13 cellular contexts compared by ENCODE assay signal in genomic region chr15:76993114-76993715, GRCh38. TPM values are rescaled to one million over a fixed set of nuclear protein-coding genes. Genes with fewer than 3 reads are reported as not detected.
DNase-seq lines count a peak whose midpoint lies in the region; ATAC-seq and TF ChIP-seq lines count a peak whose summit lies in the region.
"Had no signal": no experiment of that assay in that cellular context is flagged by ENCODE, and none has a peak within 500 bp of the region (broad histone marks: within the 10 kb centered on the region; RNA-seq: fewer than 3 reads in every experiment).

No MANE protein-coding gene starts in this region.

- H3K4me1 ChIP-seq in CD8-positive, alpha-beta T cell (ENCODE audit: insufficient read depth, low read length) = peaks cover 51% of the 10 kb centered on the region
- H3K4me1 ChIP-seq in RWPE2 (ENCODE audit: insufficient read depth, poor library complexity, severe bottlenecking) (peaks cover 21% of the 10 kb centered on the region), sigmoid colon (peaks cover 0 to 27% (median 12%) of the 10 kb centered on the region in 4 donors)

- H3K27ac Mint-ChIP-seq in CD8-positive, alpha-beta T cell = peak overlapping the region; percentile 97
- peak overlapping the region; percentile 92 for H3K27ac Mint-ChIP-seq in central memory CD8-positive, alpha-beta T cell (ENCODE audit: low read depth)

- POLR2A ChIA-PET in CD8-positive, alpha-beta T cell (lab: Charles Lee) = interaction anchor here (0.6 to 2.9 kb wide), 6 partner anchors 10 to 64 kb away, joined by 3 to 21 read pairs (median 12); partner anchors contain the start of gene RCN2

- ATAC-seq in CD8-positive, alpha-beta T cell = no peak
- ATAC-seq in RWPE2 (ENCODE audit: low read depth) = no peak
- no peak for ATAC-seq in central memory CD8-positive, alpha-beta T cell (replicated peaks; ENCODE audit: extremely low read depth, poor library complexity, severe bottlenecking)

- TF ChIP-seq CTCF in CD8-positive, alpha-beta T cell (IDR thresholded peaks at IDR 0.05) = no peak
- TF ChIP-seq CTCF in RWPE2 (IDR thresholded peaks at IDR 0.05; ENCODE audit: poor library complexity, severe bottlenecking) = no peak
- TF ChIP-seq CTCF in sigmoid colon (IDR thresholded peaks at IDR 0.05) = no peak

- no peak overlapping the region for H3K4me3 ChIP-seq in CD8-positive, alpha-beta T cell (ENCODE audit: low read depth, low read length)
- no peak overlapping the region for H3K4me3 ChIP-seq in RWPE2 (ENCODE audit: severe bottlenecking)
- no peak overlapping the region for H3K4me3 ChIP-seq in sigmoid colon
- H3K4me3 ChIP-seq: mucosa of descending colon, vagina had no signal

- H3K36me3 ChIP-seq in CD8-positive, alpha-beta T cell (ENCODE audit: insufficient read depth, low read length) = no peaks in the 10 kb centered on the region
- H3K36me3 ChIP-seq in RWPE2 (ENCODE audit: low read depth) (no peaks in the 10 kb centered on the region), sigmoid colon (no peaks in the 10 kb centered on the region)
- H3K36me3 ChIP-seq: vagina had no signal

- H3K27me3 ChIP-seq in CD8-positive, alpha-beta T cell (ENCODE audit: insufficient read depth, low read length) = no peaks in the 10 kb centered on the region
- H3K27me3 ChIP-seq in RWPE2 (ENCODE audit: insufficient read depth, poor library complexity, severe bottlenecking) = no peaks in the 10 kb centered on the region
- H3K27me3 ChIP-seq in sigmoid colon = no peaks in the 10 kb centered on the region
- H3K27me3 ChIP-seq: vagina had no signal

- CTCF ChIA-PET in CD8-positive, alpha-beta T cell (lab: Charles Lee) = interaction anchor here (0.8 to 8.1 kb wide), 5 partner anchors 13 to 42 kb away, joined by 3 to 76 read pairs (median 19); no protein-coding TSS in a partner anchor

- no peak for TF ChIP-seq EP300 in sigmoid colon (IDR thresholded peaks at IDR 0.05)

- H3K4me3 Mint-ChIP-seq in CD8-positive, alpha-beta T cell = peak overlapping the region; percentile 39
- peak overlapping the region; percentile 96 for H3K4me3 Mint-ChIP-seq in central memory CD8-positive, alpha-beta T cell

- no peak for TF ChIP-seq POLR2A in sigmoid colon (IDR thresholded peaks at IDR 0.05)

- no peaks in the 10 kb centered on the region for H3K9me3 ChIP-seq in CD8-positive, alpha-beta T cell (ENCODE audit: low read length)
- H3K9me3 ChIP-seq in RWPE2 (ENCODE audit: severe bottlenecking) = no peaks in the 10 kb centered on the region
- no peaks in the 10 kb centered on the region for H3K9me3 ChIP-seq in sigmoid colon
- H3K9me3 ChIP-seq: mucosa of descending colon, vagina had no signal

- DNase-seq in CD8-positive, alpha-beta T cell = peak in 1 of 7 experiments; percentile 45
- DNase-seq in RWPE2 (ENCODE audit: low spot score) = peak; percentile 44
- no peak for DNase-seq in central memory CD8-positive, alpha-beta T cell (ENCODE audit: low spot score in 2 of 2)
- peak; percentile 40 for DNase-seq in sigmoid colon
- no peak for DNase-seq in UCSD-AML1 (lab: John Stamatoyannopoulos, UW; ENCODE audit: unreplicated experiment)
- DNase-seq in effector CD8-positive, alpha-beta T cell (lab: John Stamatoyannopoulos, UW) = no peak
- DNase-seq in EL = no peak
- DNase-seq: NCI-H1092; NK-92 treated with Interleukin-12 subunit alpha and Interleukin-12 subunit beta, amount 100 ng/mL, for 24 hours; SIG-M5 had no signal

- no peaks in the 10 kb centered on the region for H3K27me3 Mint-ChIP-seq in CD8-positive, alpha-beta T cell (ENCODE audit: low read depth)
- no peaks in the 10 kb centered on the region for H3K27me3 Mint-ChIP-seq in central memory CD8-positive, alpha-beta T cell

- 91 to 94% methylated on average over 6 of the region's 6 CpGs for WGBS in sigmoid colon, 2 donors

- H3K36me3 Mint-ChIP-seq in CD8-positive, alpha-beta T cell = peaks cover 10% of the 10 kb centered on the region
- peaks cover 10% of the 10 kb centered on the region for H3K36me3 Mint-ChIP-seq in central memory CD8-positive, alpha-beta T cell (ENCODE audit: insufficient read depth)

- no peaks in the 10 kb centered on the region for H3K9me3 Mint-ChIP-seq in CD8-positive, alpha-beta T cell
- no peaks in the 10 kb centered on the region for H3K9me3 Mint-ChIP-seq in central memory CD8-positive, alpha-beta T cell

- H3K27ac ChIP-seq in CD8-positive, alpha-beta T cell (ENCODE audit: low read depth, low read length) = no peak overlapping the region
- H3K27ac ChIP-seq in RWPE2 (ENCODE audit: poor library complexity, severe bottlenecking) (no peak overlapping the region), sigmoid colon (no peak overlapping the region)
- H3K27ac ChIP-seq: vagina had no signal

- intact Hi-C loops in CD8-positive, alpha-beta T cell (cut with DNase I, micrococcal nuclease) = loop anchor here in 1 of 2 experiments (10.0 kb wide), 1 partner anchor 88 kb away; the partner anchor contains the start of gene SCAPER
- intact Hi-C loops in sigmoid colon (cut with DNase I) = no loop called here

- H3K4me1 Mint-ChIP-seq in CD8-positive, alpha-beta T cell (ENCODE audit: low read depth) = peaks cover 50% of the 10 kb centered on the region
- peaks cover 62% of the 10 kb centered on the region for H3K4me1 Mint-ChIP-seq in central memory CD8-positive, alpha-beta T cell

RNA-seq across cellular contexts. Expression of gene PSTPIP1, which starts 1.7 kb away (rescaled TPM):
- 10 to 100 TPM; 86.7 to 88.0 TPM for total RNA-seq in CD8-positive, alpha-beta T cell
- 10 to 100 TPM in 1 of 4 donors, 1 to 10 TPM in 3; 4.6 to 14.3 (median 7.7) TPM for total RNA-seq in sigmoid colon
- polyA plus RNA-seq in sigmoid colon = 10 to 100 TPM in 1 of 3 donors, 1 to 10 TPM in 2; 2.1 to 10.4 (median 6.6) TPM
- total RNA-seq: G401 had no signal

Comparison
In these comparisons a context has a peak if more than half of its experiments do, and no peak if none do; other contexts are left out.
1. DNase-seq: peak in RWPE2 (single experiment) and sigmoid colon (single experiment); none in central memory CD8-positive, alpha-beta T cell (0 of 2), UCSD-AML1 (single experiment), effector CD8-positive, alpha-beta T cell (single experiment) and EL (single experiment).
2. RNA of gene PSTPIP1, which starts 1.7 kb away (total RNA-seq): 86.7 to 88.0 TPM in CD8-positive, alpha-beta T cell; 4.6 to 14.3 TPM in sigmoid colon; every median in the first group is over 4 times any median in the second.